9 cellular contexts compared by ENCODE assay signal in the genomic region with DNA sequence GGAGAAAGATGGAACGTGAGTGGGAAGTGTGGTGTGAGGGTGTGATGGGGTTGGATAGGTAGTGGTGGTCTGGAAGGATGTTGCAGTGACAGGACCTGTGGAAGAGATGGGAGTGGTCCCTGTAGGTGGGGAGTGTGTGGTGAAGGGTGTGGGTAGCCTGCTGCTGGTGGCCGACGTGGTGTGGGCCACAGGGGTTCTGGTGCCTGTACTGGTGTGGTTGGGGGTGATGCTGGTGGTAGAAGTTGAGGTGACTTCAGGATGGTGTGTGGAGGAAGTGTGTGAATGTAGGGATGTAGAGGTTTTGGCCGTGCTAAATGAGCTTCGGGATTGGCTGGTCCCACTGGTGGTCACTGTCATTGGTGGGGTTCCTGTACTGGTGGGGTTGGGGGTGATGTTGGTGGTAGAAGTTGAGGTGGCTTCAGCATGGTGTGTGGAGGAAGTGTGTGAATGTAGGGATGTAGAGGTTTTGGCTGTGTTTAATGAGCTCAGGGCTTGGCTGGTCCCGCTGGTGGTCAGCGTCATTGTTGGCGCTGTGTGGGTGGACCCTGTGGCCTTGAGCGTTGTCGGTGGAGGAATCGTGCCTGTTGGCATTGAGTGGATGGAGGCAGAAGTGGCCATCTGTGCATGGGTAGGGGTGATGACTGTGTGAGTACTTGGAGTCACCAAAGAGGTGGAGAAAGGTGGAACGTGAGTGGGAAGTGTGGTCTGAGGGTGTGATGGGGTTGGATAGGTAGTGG. TPM values are rescaled to one million over a fixed set of nuclear protein-coding genes. Genes with fewer than 3 reads are reported as not detected.
DNase-seq lines count a peak whose midpoint lies in the region; ATAC-seq, FAIRE-seq and TF ChIP-seq lines count a peak whose summit lies in the region.
"Had no signal": no experiment of that assay in that cellular context is flagged by ENCODE, and none has a peak within 500 bp of the region (broad histone marks: within the 10 kb centered on the region; RNA-seq: fewer than 3 reads in every experiment).

No MANE protein-coding gene starts in this region.

- H3K4me1 ChIP-seq in right cardiac atrium (ENCODE audit: control insufficient read depth, insufficient read depth, low read length) = no peaks in the 10 kb centered on the region

- no peaks in the 10 kb centered on the region for H3K27me3 ChIP-seq in right cardiac atrium (ENCODE audit: control insufficient read depth, insufficient read depth)

- no peaks in the 10 kb centered on the region for H3K27me3 Mint-ChIP-seq in T-cell

- ATAC-seq in T-cell (replicated peaks in 1 of 4) (peak in 3 of 4 experiments; percentile 17 to 24 (median 20)), right cardiac atrium (peak; percentile 42 to 46), sciatic nerve (peak; percentile 47), HG02610 (IDR thresholded peaks at IDR 0.05; ENCODE audit: unreplicated experiment) (no peak)

- H3K27ac ChIP-seq in right cardiac atrium (ENCODE audit: low read length) = no peak overlapping the region

- TF ChIP-seq CTCF in GM13976 (IDR thresholded peaks at IDR 0.05; ENCODE audit: borderline replicate concordance, control extremely low read depth, extremely low read depth, insufficient read depth, missing control alignments) = no peak

- peaks cover 0 to 7% (median 0%) of the 10 kb centered on the region in 3 donors for H3K9me3 Mint-ChIP-seq in T-cell

- in situ Hi-C loops in GM13976 (cut with MboI; ENCODE audit: low sequenced_read_pairs, unreplicated experiment) = no loop called here

- CTCF ChIA-PET in T-cell (lab: Charles Lee) = no interaction called here

- H3K36me3 Mint-ChIP-seq in T-cell = peaks cover 13% of the 10 kb centered on the region

- FAIRE-seq in GM19239 (lab: Jason Lieb, UNC) = no peak

- 86% methylated on average over 12 of the region's 12 CpGs for WGBS in right cardiac atrium

- peaks cover 18 to 26% (median 26%) of the 10 kb centered on the region in 3 donors for H3K4me1 Mint-ChIP-seq in T-cell

- no peak overlapping the region for H3K4me3 ChIP-seq in right cardiac atrium (ENCODE audit: low read length)

- H3K9me3 ChIP-seq in right cardiac atrium (ENCODE audit: control insufficient read depth, low read length) = no peaks in the 10 kb centered on the region

- peak; percentile 68 for DNase-seq in GM13976 (ENCODE audit: low spot score)
- DNase-seq in T-cell = peak in 1 of 34 experiments; percentile 12
- no peak for DNase-seq in right cardiac atrium
- DNase-seq in sciatic nerve (ENCODE audit: low spot score) = no peak
- DNase-seq in cortex of kidney (lab: John Stamatoyannopoulos, UW) = no peak
- DNase-seq in stimulated activated CD4-positive, alpha-beta T cell treated with anti-CD3 and anti-CD28 coated beads, Interleukin-4, amount 100 ng/mL, for 4 hours = no peak
- DNase-seq in GM19239 (ENCODE audit: insufficient read length, low spot score) = no peak
- DNase-seq: NCI-H1048 had no signal

- no peak overlapping the region for H3K27ac Mint-ChIP-seq in T-cell

- POLR2A ChIA-PET in T-cell (lab: Charles Lee) = no interaction called here

- intact Hi-C loops in right cardiac atrium (cut with DNase I) (no loop called here), sciatic nerve (cut with DNase I) (no loop called here)

- H3K4me3 Mint-ChIP-seq in T-cell = no peak overlapping the region

RNA-seq across cellular contexts. Expression of a gene that starts 19.1 kb away (rescaled TPM):
- total RNA-seq in T-cell (under 1 TPM in 3 of 5 donors, not detected in 2; 0.09 to 0.30 (median 0.23) TPM), right cardiac atrium (not detected), sciatic nerve (not detected)
- polyA plus RNA-seq in right cardiac atrium = 0.05 TPM

RNA-seq across cellular contexts. Expression of a gene that starts 57.2 kb away (rescaled TPM):
- total RNA-seq in T-cell (1 to 10 TPM in 1 of 5 donors, under 1 TPM in 2, not detected in 2; 0.12 to 1.4 (median 0.53) TPM), right cardiac atrium (under 1 TPM in 1 of 4 donors, not detected in 3; 0.03 TPM), sciatic nerve (not detected)
- 0.02 TPM for polyA plus RNA-seq in right cardiac atrium
